ENCODE assay signal across 9 cellular contexts in genomic region chr3:39178553-39178952, GRCh38. TPM values are rescaled to one million over a fixed set of nuclear protein-coding genes. Genes with fewer than 3 reads are reported as not detected.
A peak's percentile ranks its signal among the peaks of the same experiment; 100 is the strongest.
DNase-seq lines count a peak whose midpoint lies in the region; ATAC-seq, FAIRE-seq and TF ChIP-seq lines count a peak whose summit lies in the region.
"Had no signal": no experiment of that assay in that cellular context is flagged by ENCODE, and none has a peak within 500 bp of the region (broad histone marks: within the 10 kb centered on the region; RNA-seq: fewer than 3 reads in every experiment).

No MANE protein-coding gene starts in this region.

- H3K36me3 Mint-ChIP-seq in activated naive CD4-positive, alpha-beta T cell treated with anti-CD3 and anti-CD28 coated beads for 36 hours (ENCODE audit: low read depth) = peaks cover 3% of the 10 kb centered on the region
- H3K36me3 Mint-ChIP-seq in astrocyte (ENCODE audit: low read depth, unreplicated experiment) (peaks cover 2% of the 10 kb centered on the region), type B pancreatic cell (no peaks in the 10 kb centered on the region)

- H2AFZ ChIP-seq in astrocyte (ENCODE audit: low read depth, low read length) = no peak overlapping the region

- H3K36me3 ChIP-seq in astrocyte (ENCODE audit: insufficient read depth, low read length) (no peaks in the 10 kb centered on the region), lower lobe of right lung (no peaks in the 10 kb centered on the region)

- CTCF ChIA-PET in activated naive CD4-positive, alpha-beta T cell treated with anti-CD3 and anti-CD28 coated beads for 36 hours (lab: Charles Lee) = interaction anchor here (0.9 to 1.9 kb wide), 7 partner anchors 13 to 114 kb away, joined by 3 to 9 read pairs (median 4); no protein-coding TSS in a partner anchor

- peak overlapping the region; percentile 92 for H3K4me2 ChIP-seq in astrocyte (ENCODE audit: low read length)

- peaks cover 7% of the 10 kb centered on the region for H3K9me3 Mint-ChIP-seq in activated naive CD4-positive, alpha-beta T cell treated with anti-CD3 and anti-CD28 coated beads for 36 hours
- H3K9me3 Mint-ChIP-seq in astrocyte (ENCODE audit: unreplicated experiment) (peaks cover 4% of the 10 kb centered on the region), type B pancreatic cell (no peaks in the 10 kb centered on the region)

- H3K4me3 Mint-ChIP-seq in activated naive CD4-positive, alpha-beta T cell treated with anti-CD3 and anti-CD28 coated beads for 36 hours = peak overlapping the region; percentile 72
- H3K4me3 Mint-ChIP-seq in astrocyte (ENCODE audit: unreplicated experiment) (peak overlapping the region; percentile 66), type B pancreatic cell (peak overlapping the region; percentile 83)

- H3K4me1 ChIP-seq in astrocyte (ENCODE audit: insufficient read depth, low read length) = peaks cover 19% of the 10 kb centered on the region
- H3K4me1 ChIP-seq in lower lobe of right lung = peaks cover 49% of the 10 kb centered on the region

- H3K4me1 Mint-ChIP-seq in activated naive CD4-positive, alpha-beta T cell treated with anti-CD3 and anti-CD28 coated beads for 36 hours (ENCODE audit: low read depth) = peaks cover 49% of the 10 kb centered on the region
- H3K4me1 Mint-ChIP-seq in astrocyte (ENCODE audit: low read depth, unreplicated experiment) (peaks cover 23% of the 10 kb centered on the region), type B pancreatic cell (ENCODE audit: unreplicated experiment) (peaks cover 46% of the 10 kb centered on the region)

- H3K4me3 ChIP-seq in astrocyte (ENCODE audit: insufficient read depth, low read depth, low read length) = peak overlapping the region; percentile 70
- peak overlapping the region; percentile 42 for H3K4me3 ChIP-seq in lower lobe of right lung

- H3K9me3 ChIP-seq in astrocyte (ENCODE audit: insufficient read depth, low read depth, low read length) (no peaks in the 10 kb centered on the region), lower lobe of right lung (no peaks in the 10 kb centered on the region)

- TF ChIP-seq CTCF in astrocyte (IDR thresholded peaks at IDR 0.05; ENCODE audit: insufficient read depth, low read depth, low read length) (no peak), lower lobe of right lung (IDR thresholded peaks at IDR 0.05) (no peak), type B pancreatic cell (conservative IDR thresholded peaks at IDR 0.05) (no peak)

- H3K27me3 ChIP-seq in astrocyte (ENCODE audit: insufficient read depth, low read length) = no peaks in the 10 kb centered on the region
- no peaks in the 10 kb centered on the region for H3K27me3 ChIP-seq in lower lobe of right lung (ENCODE audit: low read depth)

- H3K27ac ChIP-seq in astrocyte (ENCODE audit: low read depth, low read length) (peak overlapping the region; percentile 82), lower lobe of right lung (peak overlapping the region; percentile 81)

- no peak for FAIRE-seq in astrocyte (lab: Jason Lieb, UNC)

- no peak for ATAC-seq in lower lobe of right lung
- no peak for ATAC-seq in left lobe of liver

- no peaks in the 10 kb centered on the region for H4K20me1 ChIP-seq in astrocyte (ENCODE audit: insufficient read depth, low read length)

- intact Hi-C loops in activated naive CD4-positive, alpha-beta T cell treated with anti-CD3 and anti-CD28 coated beads for 36 hours (cut with micrococcal nuclease) = loop anchor here (1.0 kb wide), 1 partner anchor 127 kb away; the partner anchor contains the start of gene SCN11A
- intact Hi-C loops in lower lobe of right lung (cut with DNase I) = no loop called here

- H3K27me3 Mint-ChIP-seq in activated naive CD4-positive, alpha-beta T cell treated with anti-CD3 and anti-CD28 coated beads for 36 hours (ENCODE audit: low read depth) = no peaks in the 10 kb centered on the region
- H3K27me3 Mint-ChIP-seq in astrocyte (ENCODE audit: low read depth, unreplicated experiment) (peaks cover 4% of the 10 kb centered on the region), type B pancreatic cell (peaks cover 2% of the 10 kb centered on the region)

- peak; percentile 59 for DNase-seq in activated naive CD4-positive, alpha-beta T cell treated with anti-CD3 and anti-CD28 coated beads for 36 hours
- DNase-seq in activated naive CD4-positive, alpha-beta T cell (lab: John Stamatoyannopoulos, UW) = no peak
- peak; percentile 37 for DNase-seq in astrocyte (ENCODE audit: low read depth)
- no peak for DNase-seq in lower lobe of right lung
- DNase-seq in type B pancreatic cell (ENCODE audit: extremely low spot score, unreplicated experiment) = no peak
- no peak for DNase-seq in left lobe of liver (ENCODE audit: low spot score)
- DNase-seq in midbrain (lab: John Stamatoyannopoulos, UW) = no peak
- no peak for DNase-seq in GM19238 (ENCODE audit: insufficient read length, low spot score)

- H3K9ac ChIP-seq in astrocyte (ENCODE audit: low read length) = peak overlapping the region; percentile 87

- H3K27ac Mint-ChIP-seq in activated naive CD4-positive, alpha-beta T cell treated with anti-CD3 and anti-CD28 coated beads for 36 hours = peak overlapping the region; percentile 92
- H3K27ac Mint-ChIP-seq in astrocyte (ENCODE audit: unreplicated experiment) = peak overlapping the region; percentile 100
- peak overlapping the region; percentile 24 for H3K27ac Mint-ChIP-seq in type B pancreatic cell

- no peaks in the 10 kb centered on the region for H3K79me2 ChIP-seq in astrocyte (ENCODE audit: insufficient read depth, low read length)

RNA-seq across cellular contexts. Expression of gene XIRP1, which starts 13.8 kb away (rescaled TPM):
- under 1 TPM; 0.62 to 0.72 TPM for total RNA-seq in activated naive CD4-positive, alpha-beta T cell treated with anti-CD3 and anti-CD28 coated beads for 36 hours
- total RNA-seq in astrocyte (1.1 and 1.5 TPM in 2 replicates), lower lobe of right lung (not detected), type B pancreatic cell (ENCODE audit: low replicate concordance) (0.12 TPM in 1 of 2 replicates, not detected in the other), left lobe of liver (not detected)
- total RNA-seq: NCI-H460 had no signal

RNA-seq across cellular contexts. Expression of gene CSRNP1, which starts 25.2 kb away (rescaled TPM):
- total RNA-seq in activated naive CD4-positive, alpha-beta T cell treated with anti-CD3 and anti-CD28 coated beads for 36 hours = 10 to 100 TPM; 66.5 to 71.0 TPM
- total RNA-seq in astrocyte (42.3 and 47.0 TPM in 2 replicates), lower lobe of right lung (55.1 TPM), type B pancreatic cell (ENCODE audit: low replicate concordance) (7.5 and 24.5 TPM in 2 replicates), left lobe of liver (9.0 TPM)

Comparison
In these comparisons a context has a peak if more than half of its experiments do, and no peak if none do; other contexts are left out.
1. DNase-seq: peak in activated naive CD4-positive, alpha-beta T cell treated with anti-CD3 and anti-CD28 coated beads for 36 hours (single experiment) and astrocyte (single experiment); none in activated naive CD4-positive, alpha-beta T cell (0 of 4), lower lobe of right lung (single experiment), type B pancreatic cell (single experiment), left lobe of liver (single experiment), midbrain (single experiment) and GM19238 (single experiment).
2. H3K27ac Mint-ChIP-seq: peak in every context shown above with its lines; median percentile 100 in astrocyte; 92 in activated naive CD4-positive, alpha-beta T cell treated with anti-CD3 and anti-CD28 coated beads for 36 hours; 24 in type B pancreatic cell.
3. Peak in every context shown above with its lines, with median percentiles within 50 percentile points of each other: H3K4me3 Mint-ChIP-seq.